ENCODE assay signal across 13 cellular contexts in the genomic region with DNA sequence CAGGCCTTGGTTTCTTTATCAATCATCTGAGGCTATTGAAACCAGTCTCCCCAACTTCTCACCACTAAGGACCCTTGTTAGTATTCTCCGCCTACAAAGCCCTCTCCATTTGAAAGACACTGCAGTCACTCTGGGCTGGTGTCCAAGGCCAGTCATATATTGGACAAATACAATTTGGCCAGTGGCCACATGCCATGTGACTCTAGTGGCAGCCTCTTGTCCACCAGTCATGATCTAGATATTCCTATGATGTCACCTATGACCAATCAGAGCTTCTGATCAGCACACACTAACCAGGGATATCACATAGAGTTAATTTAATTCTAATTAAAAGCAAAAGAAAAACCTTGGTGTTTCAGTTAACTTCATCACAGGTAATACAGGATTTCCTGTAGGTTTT.
DNase-seq lines count a peak whose midpoint lies in the region; ATAC-seq and TF ChIP-seq lines count a peak whose summit lies in the region.
"Had no signal": no experiment of that assay in that cellular context is flagged by ENCODE, and none has a peak within 500 bp of the region (broad histone marks: within the 10 kb centered on the region; RNA-seq: fewer than 3 reads in every experiment).

No MANE protein-coding gene starts in this region.

- in situ Hi-C loops in KBM-7 (cut with MboI; ENCODE audit: low pct_unique_long_range_greater_than_20kb, low sequenced_read_pairs), result no loop called here

- no peak for TF ChIP-seq POLR2A in body of pancreas (IDR thresholded peaks at IDR 0.05)
- no peak for TF ChIP-seq POLR2A in sigmoid colon (IDR thresholded peaks at IDR 0.05)

- H3K4me1 ChIP-seq in body of pancreas (no peaks in the 10 kb centered on the region), sigmoid colon (no peaks in the 10 kb centered on the region)
- H3K4me1 ChIP-seq: pancreas, uterus had no signal

- H3K36me3 ChIP-seq in body of pancreas (replicated peaks in 1 of 2; ENCODE audit: insufficient read depth in 1 of 2, low read depth in 2 of 2) (no peaks in the 10 kb centered on the region), sigmoid colon (no peaks in the 10 kb centered on the region)
- H3K36me3 ChIP-seq: pancreas, uterus had no signal

- no peak overlapping the region for H3K27ac ChIP-seq in body of pancreas
- no peak overlapping the region for H3K27ac ChIP-seq in sigmoid colon
- H3K27ac ChIP-seq: pancreas, uterus had no signal

- H3K27me3 ChIP-seq in body of pancreas (no peaks in the 10 kb centered on the region), sigmoid colon (no peaks in the 10 kb centered on the region)
- H3K27me3 ChIP-seq: pancreas, uterus had no signal

- TF ChIP-seq CTCF in body of pancreas (IDR thresholded peaks at IDR 0.05), result no peak
- no peak for TF ChIP-seq CTCF in sigmoid colon (IDR thresholded peaks at IDR 0.05)

- intact Hi-C loops in body of pancreas (cut with DNase I) (no loop called here), sigmoid colon (cut with DNase I) (no loop called here)

- WGBS in body of pancreas, 2 donors, result 95 to 100% methylated on average over 1 of the region's 1 CpG
- WGBS in sigmoid colon, 2 donors, result 95% methylated on average over 1 of the region's 1 CpG

- H3K9me3 ChIP-seq in body of pancreas (no peaks in the 10 kb centered on the region), sigmoid colon (no peaks in the 10 kb centered on the region)
- H3K9me3 ChIP-seq: pancreas, uterus had no signal

- H3K4me3 ChIP-seq in body of pancreas (no peak overlapping the region), sigmoid colon (no peak overlapping the region)
- H3K4me3 ChIP-seq: pancreas, uterus had no signal

- peak; percentile 54 for DNase-seq in COR-L47 (lab: John Stamatoyannopoulos, UW)
- peak; percentile 92 for DNase-seq in NCI-H2029 (lab: John Stamatoyannopoulos, UW)
- peak; percentile 18 to 54 (median 33) for DNase-seq in body of pancreas
- peak; percentile 44 for DNase-seq in medulla oblongata (ENCODE audit: extremely low spot score)
- DNase-seq in sigmoid colon, result no peak
- DNase-seq in SK-N-DZ (ENCODE audit: low spot score), result no peak
- DNase-seq in KBM-7, result no peak
- no peak for DNase-seq in NCI-H1048 (lab: John Stamatoyannopoulos, UW)
- DNase-seq: activated naive CD4-positive, alpha-beta T cell treated with anti-CD3 and anti-CD28 coated beads, Interleukin-2, amount 10 ng/mL, durations not matched to agents 7 days and 5 days; HCEC 1CT; NCI-H510A treated with DMSO at 0.1 percent for 48 hours; uterus had no signal

- no peak for TF ChIP-seq EP300 in sigmoid colon (IDR thresholded peaks at IDR 0.05)

- no peak for ATAC-seq in body of pancreas

Comparison
In these comparisons a context has a peak if more than half of its experiments do, and no peak if none do; other contexts are left out.
1. DNase-seq: peak in COR-L47 (single experiment), NCI-H2029 (single experiment), body of pancreas (4 of 4) and medulla oblongata (single experiment); none in sigmoid colon (single experiment), SK-N-DZ (single experiment), KBM-7 (single experiment) and NCI-H1048 (single experiment).